ENCODE assay signal across 8 cellular contexts in genomic region chr17:78250891-78251772, GRCh38. TPM values are rescaled to one million over a fixed set of nuclear protein-coding genes. Genes with fewer than 3 reads are reported as not detected.
DNase-seq lines count a peak whose midpoint lies in the region; ATAC-seq lines count a peak whose summit lies in the region.

No MANE protein-coding gene starts in this region.

- peak overlapping the region; percentile 56 for H3K27ac ChIP-seq in effector memory CD4-positive, alpha-beta T cell (ENCODE audit: insufficient read depth, low read length, poor library complexity, severe bottlenecking)
- no peak overlapping the region for H3K27ac ChIP-seq in mesendoderm (ENCODE audit: low read depth, low read length)

- H3K9ac ChIP-seq in mesendoderm (ENCODE audit: low read length) = peak overlapping the region; percentile 54

- no peaks in the 10 kb centered on the region for H3K79me2 ChIP-seq in mesendoderm (ENCODE audit: control insufficient read depth, insufficient read depth, low read length)

- no peaks in the 10 kb centered on the region for H3K27me3 ChIP-seq in effector memory CD4-positive, alpha-beta T cell (replicated peaks; ENCODE audit: control insufficient read depth, insufficient read depth, low read length, poor library complexity, severe bottlenecking)
- H3K27me3 ChIP-seq in mesendoderm (ENCODE audit: insufficient read depth, low read length, poor library complexity) = no peaks in the 10 kb centered on the region

- H3K4me2 ChIP-seq in mesendoderm (ENCODE audit: low read length) = no peak overlapping the region

- no peak overlapping the region for H3K18ac ChIP-seq in mesendoderm (ENCODE audit: low read length)

- no peak overlapping the region for H4K5ac ChIP-seq in mesendoderm (ENCODE audit: low read length)

- no peak overlapping the region for H2BK5ac ChIP-seq in mesendoderm (ENCODE audit: low read length)

- peak; percentile 57 for ATAC-seq in GM19023 (IDR thresholded peaks at IDR 0.05; ENCODE audit: unreplicated experiment)

- no peak overlapping the region for H2AK5ac ChIP-seq in mesendoderm (ENCODE audit: low read length)

- H3K4ac ChIP-seq in mesendoderm (ENCODE audit: low read depth, low read length) = peak overlapping the region; percentile 79

- DNase-seq in AG08396 (ENCODE audit: low spot score) (peak; percentile 97), HUDEP-2 (lab: John Stamatoyannopoulos, UW; ENCODE audit: unreplicated experiment in 76 of 76) (peak in 71 of 76 experiments; percentile 22 to 89 (median 77)), NOMO-1 treated with DMSO at 0.1 percent for 48 hours (lab: John Stamatoyannopoulos, UW; ENCODE audit: unreplicated experiment) (peak; percentile 82), mesendoderm (peak; percentile 93)
- DNase-seq in activated CD8-positive, alpha-beta memory T cell treated with anti-CD3 and anti-CD28 coated beads for 24 hours = peak; percentile 93
- peak; percentile 63 to 76 (median 65) for DNase-seq in effector memory CD4-positive, alpha-beta T cell
- DNase-seq in stimulated activated CD8-positive, alpha-beta memory T cell treated with anti-CD3 and anti-CD28 coated beads, Interleukin-15, amount 100 ng/mL, for 24 hours (ENCODE audit: low read depth) = peak; percentile 62

- peaks cover 47% of the 10 kb centered on the region for H3K4me1 ChIP-seq in effector memory CD4-positive, alpha-beta T cell (ENCODE audit: control insufficient read depth, insufficient read depth, low read length, poor library complexity, severe bottlenecking)
- H3K4me1 ChIP-seq in mesendoderm (ENCODE audit: control insufficient read depth, low read depth, low read length) = peaks cover 4% of the 10 kb centered on the region

- H4K8ac ChIP-seq in mesendoderm (ENCODE audit: low read depth, low read length) = no peak overlapping the region

- H3K36me3 ChIP-seq in effector memory CD4-positive, alpha-beta T cell (ENCODE audit: control insufficient read depth, insufficient read depth, low read length) = no peaks in the 10 kb centered on the region
- H3K36me3 ChIP-seq in mesendoderm (ENCODE audit: control insufficient read depth, insufficient read depth, low read length) = no peaks in the 10 kb centered on the region

- no CpG with 5 or more reads among the region's 27 CpGs for WGBS in mesendoderm (ENCODE audit: extremely low coverage, insufficient coverage, low lambda C conversion rate)

- H3K4me3 ChIP-seq in effector memory CD4-positive, alpha-beta T cell (ENCODE audit: insufficient read depth, low read depth, low read length, poor library complexity, severe bottlenecking) = peak overlapping the region; percentile 38
- H3K4me3 ChIP-seq in mesendoderm (ENCODE audit: low read length) = no peak overlapping the region

- no peak overlapping the region for H2BK120ac ChIP-seq in mesendoderm (ENCODE audit: low read depth, low read length)

- peak overlapping the region; percentile 48 for H3K23ac ChIP-seq in mesendoderm (ENCODE audit: low read length)

- no peaks in the 10 kb centered on the region for H3K79me1 ChIP-seq in mesendoderm (ENCODE audit: low read length)

- no peaks in the 10 kb centered on the region for H3K9me3 ChIP-seq in effector memory CD4-positive, alpha-beta T cell (ENCODE audit: control insufficient read depth, low read length)

- H2BK15ac ChIP-seq in mesendoderm (replicated peaks; ENCODE audit: low read depth) = no peak overlapping the region

- peak overlapping the region; percentile 59 for H3K56ac ChIP-seq in mesendoderm (ENCODE audit: low read length)

RNA-seq across cellular contexts. Expression of gene TMEM235, which starts 19.7 kb away (rescaled TPM):
- polyA plus RNA-seq in mesendoderm (2013, experiment 1 of 2) = not detected
- polyA plus RNA-seq in mesendoderm (2013, experiment 2 of 2) = not detected

RNA-seq across cellular contexts. Expression of gene BIRC5, which starts 37.1 kb away (rescaled TPM):
- 69.7 TPM for polyA plus RNA-seq in mesendoderm (2013, experiment 1 of 2)
- polyA plus RNA-seq in mesendoderm (2013, experiment 2 of 2) = 68.0 TPM
